ENCODE assay signal across 1 cellular context in genomic region chr1:40862008-40862863, GRCh38.
TF ChIP-seq lines count a peak whose summit lies in the region.

A gene with protein sequence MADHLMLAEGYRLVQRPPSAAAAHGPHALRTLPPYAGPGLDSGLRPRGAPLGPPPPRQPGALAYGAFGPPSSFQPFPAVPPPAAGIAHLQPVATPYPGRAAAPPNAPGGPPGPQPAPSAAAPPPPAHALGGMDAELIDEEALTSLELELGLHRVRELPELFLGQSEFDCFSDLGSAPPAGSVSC (minus strand): TSS chr1:40862363. CDS start chr1:40862127, 236 bp downstream.

TF ChIP-seq in WTC11, 78 proteins besides CTCF, POLR2A, EP300 and RAD21 (continued from another document):
- TF ChIP-seq ZNF532 (CRISPR knock-in tag; IDR thresholded peaks at IDR 0.05; ENCODE audit: borderline replicate concordance) (no peak), TCF7 (CRISPR knock-in tag; IDR thresholded peaks at IDR 0.05; ENCODE audit: low read depth) (no peak), NFE2L1 (CRISPR knock-in tag; IDR thresholded peaks at IDR 0.05) (no peak), ZNF416 (CRISPR knock-in tag; IDR thresholded peaks at IDR 0.05) (no peak), ZNF671 (CRISPR knock-in tag; IDR thresholded peaks at IDR 0.05) (no peak), ZNF423 (CRISPR knock-in tag; IDR thresholded peaks at IDR 0.05) (no peak), ETV6 (CRISPR knock-in tag; IDR thresholded peaks at IDR 0.05) (0 out of 2 replicates have a peak, but pooled peaks have one; percentile 7), USF1 (CRISPR knock-in tag; IDR thresholded peaks at IDR 0.05) (0 out of 2 replicates have a peak, but pooled peaks have one; percentile 7), SOX15 (CRISPR knock-in tag; IDR thresholded peaks at IDR 0.05) (no peak), FOXK1 (CRISPR knock-in tag; IDR thresholded peaks at IDR 0.05) (no peak; the same call in 1 of the 2 replicates), CREM (CRISPR knock-in tag; IDR thresholded peaks at IDR 0.05) (0 out of 2 replicates have a peak, but pooled peaks have one; percentile 25), PRRX2 (CRISPR knock-in tag; IDR thresholded peaks at IDR 0.05) (no peak), OVOL2 (CRISPR knock-in tag; IDR thresholded peaks at IDR 0.05; ENCODE audit: borderline replicate concordance) (no peak), EMX1 (CRISPR knock-in tag; IDR thresholded peaks at IDR 0.05) (0 out of 2 replicates have a peak, but pooled peaks have one; percentile 45), AFF4 (CRISPR knock-in tag; IDR thresholded peaks at IDR 0.05; ENCODE audit: borderline replicate concordance) (no peak), RORB (CRISPR knock-in tag; IDR thresholded peaks at IDR 0.05) (no peak), TEAD1 (CRISPR knock-in tag; IDR thresholded peaks at IDR 0.05) (peak; percentile 16; the same call in 1 of the 2 replicates), FOXJ3 (CRISPR knock-in tag; IDR thresholded peaks at IDR 0.05; ENCODE audit: borderline replicate concordance) (no peak), ZNF121 (CRISPR knock-in tag; IDR thresholded peaks at IDR 0.05) (peak; percentile 86), ZNF232 (CRISPR knock-in tag; IDR thresholded peaks at IDR 0.05) (no peak), E2F4 (CRISPR knock-in tag; IDR thresholded peaks at IDR 0.05; ENCODE audit: borderline replicate concordance, low read depth) (no peak), TP53 (CRISPR knock-in tag; IDR thresholded peaks at IDR 0.05) (no peak), NFYB (CRISPR knock-in tag; conservative IDR thresholded peaks at IDR 0.05; ENCODE audit: low read depth) (peak; percentile 76), GABPB1 (CRISPR knock-in tag; IDR thresholded peaks at IDR 0.05) (no peak), TEAD4 (CRISPR knock-in tag; IDR thresholded peaks at IDR 0.05) (no peak), NR2C2 (CRISPR knock-in tag; IDR thresholded peaks at IDR 0.05) (no peak), NR1H2 (CRISPR knock-in tag; IDR thresholded peaks at IDR 0.05) (no peak), ZNF263 (CRISPR knock-in tag; IDR thresholded peaks at IDR 0.05; ENCODE audit: low read depth) (0 out of 2 replicates have a peak, but pooled peaks have one; percentile 47), RELA (CRISPR knock-in tag; IDR thresholded peaks at IDR 0.05; ENCODE audit: borderline replicate concordance) (no peak), USF2 (CRISPR knock-in tag; IDR thresholded peaks at IDR 0.05) (no peak), ZNF219 (CRISPR knock-in tag; IDR thresholded peaks at IDR 0.05; ENCODE audit: borderline replicate concordance) (no peak), SMAD4 (CRISPR knock-in tag; IDR thresholded peaks at IDR 0.05) (no peak)
- TF ChIP-seq, protein P1, sequence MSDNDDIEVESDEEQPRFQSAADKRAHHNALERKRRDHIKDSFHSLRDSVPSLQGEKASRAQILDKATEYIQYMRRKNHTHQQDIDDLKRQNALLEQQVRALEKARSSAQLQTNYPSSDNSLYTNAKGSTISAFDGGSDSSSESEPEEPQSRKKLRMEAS (CRISPR knock-in tag; IDR thresholded peaks at IDR 0.05), result no peak; the same call in 1 of the 2 replicates
- TF ChIP-seq, protein P2, sequence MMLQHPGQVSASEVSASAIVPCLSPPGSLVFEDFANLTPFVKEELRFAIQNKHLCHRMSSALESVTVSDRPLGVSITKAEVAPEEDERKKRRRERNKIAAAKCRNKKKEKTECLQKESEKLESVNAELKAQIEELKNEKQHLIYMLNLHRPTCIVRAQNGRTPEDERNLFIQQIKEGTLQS (CRISPR knock-in tag; conservative IDR thresholded peaks at IDR 0.05), result no peak
- TF ChIP-seq, protein P3, sequence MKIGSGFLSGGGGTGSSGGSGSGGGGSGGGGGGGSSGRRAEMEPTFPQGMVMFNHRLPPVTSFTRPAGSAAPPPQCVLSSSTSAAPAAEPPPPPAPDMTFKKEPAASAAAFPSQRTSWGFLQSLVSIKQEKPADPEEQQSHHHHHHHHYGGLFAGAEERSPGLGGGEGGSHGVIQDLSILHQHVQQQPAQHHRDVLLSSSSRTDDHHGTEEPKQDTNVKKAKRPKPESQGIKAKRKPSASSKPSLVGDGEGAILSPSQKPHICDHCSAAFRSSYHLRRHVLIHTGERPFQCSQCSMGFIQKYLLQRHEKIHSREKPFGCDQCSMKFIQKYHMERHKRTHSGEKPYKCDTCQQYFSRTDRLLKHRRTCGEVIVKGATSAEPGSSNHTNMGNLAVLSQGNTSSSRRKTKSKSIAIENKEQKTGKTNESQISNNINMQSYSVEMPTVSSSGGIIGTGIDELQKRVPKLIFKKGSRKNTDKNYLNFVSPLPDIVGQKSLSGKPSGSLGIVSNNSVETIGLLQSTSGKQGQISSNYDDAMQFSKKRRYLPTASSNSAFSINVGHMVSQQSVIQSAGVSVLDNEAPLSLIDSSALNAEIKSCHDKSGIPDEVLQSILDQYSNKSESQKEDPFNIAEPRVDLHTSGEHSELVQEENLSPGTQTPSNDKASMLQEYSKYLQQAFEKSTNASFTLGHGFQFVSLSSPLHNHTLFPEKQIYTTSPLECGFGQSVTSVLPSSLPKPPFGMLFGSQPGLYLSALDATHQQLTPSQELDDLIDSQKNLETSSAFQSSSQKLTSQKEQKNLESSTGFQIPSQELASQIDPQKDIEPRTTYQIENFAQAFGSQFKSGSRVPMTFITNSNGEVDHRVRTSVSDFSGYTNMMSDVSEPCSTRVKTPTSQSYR (CRISPR knock-in tag; IDR thresholded peaks at IDR 0.05), result no peak
- TF ChIP-seq, protein P4, sequence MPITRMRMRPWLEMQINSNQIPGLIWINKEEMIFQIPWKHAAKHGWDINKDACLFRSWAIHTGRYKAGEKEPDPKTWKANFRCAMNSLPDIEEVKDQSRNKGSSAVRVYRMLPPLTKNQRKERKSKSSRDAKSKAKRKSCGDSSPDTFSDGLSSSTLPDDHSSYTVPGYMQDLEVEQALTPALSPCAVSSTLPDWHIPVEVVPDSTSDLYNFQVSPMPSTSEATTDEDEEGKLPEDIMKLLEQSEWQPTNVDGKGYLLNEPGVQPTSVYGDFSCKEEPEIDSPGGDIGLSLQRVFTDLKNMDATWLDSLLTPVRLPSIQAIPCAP (CRISPR knock-in tag; IDR thresholded peaks at IDR 0.05), result no peak
- TF ChIP-seq, protein P5, sequence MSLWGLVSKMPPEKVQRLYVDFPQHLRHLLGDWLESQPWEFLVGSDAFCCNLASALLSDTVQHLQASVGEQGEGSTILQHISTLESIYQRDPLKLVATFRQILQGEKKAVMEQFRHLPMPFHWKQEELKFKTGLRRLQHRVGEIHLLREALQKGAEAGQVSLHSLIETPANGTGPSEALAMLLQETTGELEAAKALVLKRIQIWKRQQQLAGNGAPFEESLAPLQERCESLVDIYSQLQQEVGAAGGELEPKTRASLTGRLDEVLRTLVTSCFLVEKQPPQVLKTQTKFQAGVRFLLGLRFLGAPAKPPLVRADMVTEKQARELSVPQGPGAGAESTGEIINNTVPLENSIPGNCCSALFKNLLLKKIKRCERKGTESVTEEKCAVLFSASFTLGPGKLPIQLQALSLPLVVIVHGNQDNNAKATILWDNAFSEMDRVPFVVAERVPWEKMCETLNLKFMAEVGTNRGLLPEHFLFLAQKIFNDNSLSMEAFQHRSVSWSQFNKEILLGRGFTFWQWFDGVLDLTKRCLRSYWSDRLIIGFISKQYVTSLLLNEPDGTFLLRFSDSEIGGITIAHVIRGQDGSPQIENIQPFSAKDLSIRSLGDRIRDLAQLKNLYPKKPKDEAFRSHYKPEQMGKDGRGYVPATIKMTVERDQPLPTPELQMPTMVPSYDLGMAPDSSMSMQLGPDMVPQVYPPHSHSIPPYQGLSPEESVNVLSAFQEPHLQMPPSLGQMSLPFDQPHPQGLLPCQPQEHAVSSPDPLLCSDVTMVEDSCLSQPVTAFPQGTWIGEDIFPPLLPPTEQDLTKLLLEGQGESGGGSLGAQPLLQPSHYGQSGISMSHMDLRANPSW (CRISPR knock-in tag; conservative IDR thresholded peaks at IDR 0.05; ENCODE audit: low read depth), result no peak
- TF ChIP-seq, protein P6, sequence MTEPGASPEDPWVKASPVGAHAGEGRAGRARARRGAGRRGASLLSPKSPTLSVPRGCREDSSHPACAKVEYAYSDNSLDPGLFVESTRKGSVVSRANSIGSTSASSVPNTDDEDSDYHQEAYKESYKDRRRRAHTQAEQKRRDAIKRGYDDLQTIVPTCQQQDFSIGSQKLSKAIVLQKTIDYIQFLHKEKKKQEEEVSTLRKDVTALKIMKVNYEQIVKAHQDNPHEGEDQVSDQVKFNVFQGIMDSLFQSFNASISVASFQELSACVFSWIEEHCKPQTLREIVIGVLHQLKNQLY (CRISPR knock-in tag; IDR thresholded peaks at IDR 0.05), result no peak
